ENCODE assay signal across 2 cellular contexts in the genomic region with DNA sequence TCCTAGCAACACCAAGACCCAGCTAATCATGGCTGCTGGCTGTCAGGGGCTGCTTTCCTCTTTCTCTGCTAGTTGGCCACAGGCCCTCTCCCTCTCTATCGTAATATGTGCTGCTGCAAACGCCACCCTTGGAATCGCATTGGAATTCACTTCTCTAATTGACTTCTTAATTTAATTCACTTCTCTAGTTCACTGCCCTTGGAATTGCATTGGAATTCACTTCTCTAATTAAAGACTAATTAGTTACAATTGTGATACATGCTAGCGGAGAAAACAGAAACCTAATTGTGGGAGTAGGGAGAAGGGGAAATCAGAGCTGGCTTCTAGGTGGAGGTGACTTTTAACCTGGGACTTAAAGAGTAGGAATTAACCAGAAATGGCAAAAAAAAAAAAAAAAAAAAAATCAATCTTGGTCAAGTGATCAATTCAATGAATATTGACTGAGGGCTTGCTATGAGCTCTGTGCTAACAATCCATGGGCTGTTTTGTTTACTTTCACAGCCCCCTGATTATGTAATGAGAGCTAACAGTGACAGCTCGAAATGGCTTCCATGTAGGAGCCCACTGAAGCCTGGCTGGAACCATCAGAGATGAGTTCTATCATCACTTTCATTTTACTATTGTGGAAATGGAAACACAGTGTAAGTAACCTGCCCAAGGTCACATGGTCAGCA.
TF ChIP-seq lines count a peak whose summit lies in the region.

No MANE protein-coding gene starts in this region.

TF ChIP-seq in A549, 52 proteins besides CTCF, POLR2A, EP300 and RAD21:
- no peak for TF ChIP-seq JUN (IDR thresholded peaks at IDR 0.05)
- TF ChIP-seq RCOR1 (IDR thresholded peaks at IDR 0.05; ENCODE audit: low read depth, low read length): no peak
- no peak for TF ChIP-seq RARB (CRISPR knock-in tag; IDR thresholded peaks at IDR 0.05)
- TF ChIP-seq BCL3 (IDR thresholded peaks at IDR 0.05): no peak
- TF ChIP-seq ZFP36 (IDR thresholded peaks at IDR 0.05; ENCODE audit: borderline replicate concordance, partially characterized antibody): peak; percentile 27
- TF ChIP-seq, protein P1, sequence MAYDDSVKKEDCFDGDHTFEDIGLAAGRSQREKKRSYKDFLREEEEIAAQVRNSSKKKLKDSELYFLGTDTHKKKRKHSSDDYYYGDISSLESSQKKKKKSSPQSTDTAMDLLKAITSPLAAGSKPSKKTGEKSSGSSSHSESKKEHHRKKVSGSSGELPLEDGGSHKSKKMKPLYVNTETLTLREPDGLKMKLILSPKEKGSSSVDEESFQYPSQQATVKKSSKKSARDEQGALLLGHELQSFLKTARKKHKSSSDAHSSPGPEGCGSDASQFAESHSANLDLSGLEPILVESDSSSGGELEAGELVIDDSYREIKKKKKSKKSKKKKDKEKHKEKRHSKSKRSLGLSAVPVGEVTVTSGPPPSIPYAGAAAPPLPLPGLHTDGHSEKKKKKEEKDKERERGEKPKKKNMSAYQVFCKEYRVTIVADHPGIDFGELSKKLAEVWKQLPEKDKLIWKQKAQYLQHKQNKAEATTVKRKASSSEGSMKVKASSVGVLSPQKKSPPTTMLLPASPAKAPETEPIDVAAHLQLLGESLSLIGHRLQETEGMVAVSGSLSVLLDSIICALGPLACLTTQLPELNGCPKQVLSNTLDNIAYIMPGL (CRISPR knock-in tag; IDR thresholded peaks at IDR 0.05; ENCODE audit: borderline replicate concordance): no peak
TF ChIP-seq in A549: peak in this region for 1.

TF ChIP-seq in HepG2, 621 proteins besides CTCF, POLR2A, EP300 and RAD21 (continues in another document):
- TF ChIP-seq ZSCAN20 (CRISPR knock-in tag; IDR thresholded peaks at IDR 0.05; ENCODE audit: borderline replicate concordance) (no peak), HBP1 (CRISPR knock-in tag; IDR thresholded peaks at IDR 0.05; ENCODE audit: low read depth) (no peak), SUZ12 (IDR thresholded peaks at IDR 0.05; ENCODE audit: low read depth, low read length) (no peak), ZNF775 (CRISPR knock-in tag; IDR thresholded peaks at IDR 0.05; ENCODE audit: borderline replicate concordance) (no peak), ZNF724P (CRISPR knock-in tag; IDR thresholded peaks at IDR 0.05; ENCODE audit: borderline replicate concordance) (no peak), CREB1 (IDR thresholded peaks at IDR 0.05) (no peak), CREB1 (CRISPR knock-in tag; IDR thresholded peaks at IDR 0.05) (no peak), ZNF280B (CRISPR knock-in tag; IDR thresholded peaks at IDR 0.05; ENCODE audit: borderline replicate concordance) (no peak), RNF219 (CRISPR knock-in tag; IDR thresholded peaks at IDR 0.05) (no peak), GPN1 (CRISPR knock-in tag; IDR thresholded peaks at IDR 0.05; ENCODE audit: borderline replicate concordance) (no peak), KAT2B (IDR thresholded peaks at IDR 0.05; ENCODE audit: borderline replicate concordance, low read depth, low read length) (peak; percentile 67), YEATS4 (CRISPR knock-in tag; IDR thresholded peaks at IDR 0.05; ENCODE audit: borderline replicate concordance) (no peak), CEBPG (CRISPR knock-in tag; IDR thresholded peaks at IDR 0.05) (no peak), ZNF564 (CRISPR knock-in tag; IDR thresholded peaks at IDR 0.05) (no peak), ONECUT2 (CRISPR knock-in tag; IDR thresholded peaks at IDR 0.05) (peak; percentile 75), ARHGAP35 (CRISPR knock-in tag; IDR thresholded peaks at IDR 0.05; ENCODE audit: borderline replicate concordance) (no peak), HHEX (CRISPR knock-in tag; IDR thresholded peaks at IDR 0.05) (peak; percentile 55; the same call in 1 of the 2 replicates), TBP (CRISPR knock-in tag; IDR thresholded peaks at IDR 0.05) (no peak), ZFP1 (CRISPR knock-in tag; IDR thresholded peaks at IDR 0.05) (no peak), ZBED4 (CRISPR knock-in tag; IDR thresholded peaks at IDR 0.05; ENCODE audit: borderline replicate concordance) (no peak), CHCHD3 (CRISPR knock-in tag; IDR thresholded peaks at IDR 0.05) (no peak), SNAPC2 (CRISPR knock-in tag; IDR thresholded peaks at IDR 0.05) (no peak)
- TF ChIP-seq, protein P2, sequence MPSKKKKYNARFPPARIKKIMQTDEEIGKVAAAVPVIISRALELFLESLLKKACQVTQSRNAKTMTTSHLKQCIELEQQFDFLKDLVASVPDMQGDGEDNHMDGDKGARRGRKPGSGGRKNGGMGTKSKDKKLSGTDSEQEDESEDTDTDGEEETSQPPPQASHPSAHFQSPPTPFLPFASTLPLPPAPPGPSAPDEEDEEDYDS (CRISPR knock-in tag; IDR thresholded peaks at IDR 0.05): no peak
- TF ChIP-seq, protein P3, sequence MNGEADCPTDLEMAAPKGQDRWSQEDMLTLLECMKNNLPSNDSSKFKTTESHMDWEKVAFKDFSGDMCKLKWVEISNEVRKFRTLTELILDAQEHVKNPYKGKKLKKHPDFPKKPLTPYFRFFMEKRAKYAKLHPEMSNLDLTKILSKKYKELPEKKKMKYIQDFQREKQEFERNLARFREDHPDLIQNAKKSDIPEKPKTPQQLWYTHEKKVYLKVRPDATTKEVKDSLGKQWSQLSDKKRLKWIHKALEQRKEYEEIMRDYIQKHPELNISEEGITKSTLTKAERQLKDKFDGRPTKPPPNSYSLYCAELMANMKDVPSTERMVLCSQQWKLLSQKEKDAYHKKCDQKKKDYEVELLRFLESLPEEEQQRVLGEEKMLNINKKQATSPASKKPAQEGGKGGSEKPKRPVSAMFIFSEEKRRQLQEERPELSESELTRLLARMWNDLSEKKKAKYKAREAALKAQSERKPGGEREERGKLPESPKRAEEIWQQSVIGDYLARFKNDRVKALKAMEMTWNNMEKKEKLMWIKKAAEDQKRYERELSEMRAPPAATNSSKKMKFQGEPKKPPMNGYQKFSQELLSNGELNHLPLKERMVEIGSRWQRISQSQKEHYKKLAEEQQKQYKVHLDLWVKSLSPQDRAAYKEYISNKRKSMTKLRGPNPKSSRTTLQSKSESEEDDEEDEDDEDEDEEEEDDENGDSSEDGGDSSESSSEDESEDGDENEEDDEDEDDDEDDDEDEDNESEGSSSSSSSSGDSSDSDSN (CRISPR knock-in tag; IDR thresholded peaks at IDR 0.05): no peak
- TF ChIP-seq, protein P4, sequence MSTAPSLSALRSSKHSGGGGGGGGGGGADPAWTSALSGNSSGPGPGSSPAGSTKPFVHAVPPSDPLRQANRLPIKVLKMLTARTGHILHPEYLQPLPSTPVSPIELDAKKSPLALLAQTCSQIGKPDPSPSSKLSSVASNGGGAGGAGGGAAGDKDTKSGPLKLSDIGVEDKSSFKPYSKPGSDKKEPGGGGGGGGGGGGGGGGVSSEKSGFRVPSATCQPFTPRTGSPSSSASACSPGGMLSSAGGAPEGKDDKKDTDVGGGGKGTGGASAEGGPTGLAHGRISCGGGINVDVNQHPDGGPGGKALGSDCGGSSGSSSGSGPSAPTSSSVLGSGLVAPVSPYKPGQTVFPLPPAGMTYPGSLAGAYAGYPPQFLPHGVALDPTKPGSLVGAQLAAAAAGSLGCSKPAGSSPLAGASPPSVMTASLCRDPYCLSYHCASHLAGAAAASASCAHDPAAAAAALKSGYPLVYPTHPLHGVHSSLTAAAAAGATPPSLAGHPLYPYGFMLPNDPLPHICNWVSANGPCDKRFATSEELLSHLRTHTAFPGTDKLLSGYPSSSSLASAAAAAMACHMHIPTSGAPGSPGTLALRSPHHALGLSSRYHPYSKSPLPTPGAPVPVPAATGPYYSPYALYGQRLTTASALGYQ (CRISPR knock-in tag; IDR thresholded peaks at IDR 0.05): no peak
- TF ChIP-seq, protein P5, sequence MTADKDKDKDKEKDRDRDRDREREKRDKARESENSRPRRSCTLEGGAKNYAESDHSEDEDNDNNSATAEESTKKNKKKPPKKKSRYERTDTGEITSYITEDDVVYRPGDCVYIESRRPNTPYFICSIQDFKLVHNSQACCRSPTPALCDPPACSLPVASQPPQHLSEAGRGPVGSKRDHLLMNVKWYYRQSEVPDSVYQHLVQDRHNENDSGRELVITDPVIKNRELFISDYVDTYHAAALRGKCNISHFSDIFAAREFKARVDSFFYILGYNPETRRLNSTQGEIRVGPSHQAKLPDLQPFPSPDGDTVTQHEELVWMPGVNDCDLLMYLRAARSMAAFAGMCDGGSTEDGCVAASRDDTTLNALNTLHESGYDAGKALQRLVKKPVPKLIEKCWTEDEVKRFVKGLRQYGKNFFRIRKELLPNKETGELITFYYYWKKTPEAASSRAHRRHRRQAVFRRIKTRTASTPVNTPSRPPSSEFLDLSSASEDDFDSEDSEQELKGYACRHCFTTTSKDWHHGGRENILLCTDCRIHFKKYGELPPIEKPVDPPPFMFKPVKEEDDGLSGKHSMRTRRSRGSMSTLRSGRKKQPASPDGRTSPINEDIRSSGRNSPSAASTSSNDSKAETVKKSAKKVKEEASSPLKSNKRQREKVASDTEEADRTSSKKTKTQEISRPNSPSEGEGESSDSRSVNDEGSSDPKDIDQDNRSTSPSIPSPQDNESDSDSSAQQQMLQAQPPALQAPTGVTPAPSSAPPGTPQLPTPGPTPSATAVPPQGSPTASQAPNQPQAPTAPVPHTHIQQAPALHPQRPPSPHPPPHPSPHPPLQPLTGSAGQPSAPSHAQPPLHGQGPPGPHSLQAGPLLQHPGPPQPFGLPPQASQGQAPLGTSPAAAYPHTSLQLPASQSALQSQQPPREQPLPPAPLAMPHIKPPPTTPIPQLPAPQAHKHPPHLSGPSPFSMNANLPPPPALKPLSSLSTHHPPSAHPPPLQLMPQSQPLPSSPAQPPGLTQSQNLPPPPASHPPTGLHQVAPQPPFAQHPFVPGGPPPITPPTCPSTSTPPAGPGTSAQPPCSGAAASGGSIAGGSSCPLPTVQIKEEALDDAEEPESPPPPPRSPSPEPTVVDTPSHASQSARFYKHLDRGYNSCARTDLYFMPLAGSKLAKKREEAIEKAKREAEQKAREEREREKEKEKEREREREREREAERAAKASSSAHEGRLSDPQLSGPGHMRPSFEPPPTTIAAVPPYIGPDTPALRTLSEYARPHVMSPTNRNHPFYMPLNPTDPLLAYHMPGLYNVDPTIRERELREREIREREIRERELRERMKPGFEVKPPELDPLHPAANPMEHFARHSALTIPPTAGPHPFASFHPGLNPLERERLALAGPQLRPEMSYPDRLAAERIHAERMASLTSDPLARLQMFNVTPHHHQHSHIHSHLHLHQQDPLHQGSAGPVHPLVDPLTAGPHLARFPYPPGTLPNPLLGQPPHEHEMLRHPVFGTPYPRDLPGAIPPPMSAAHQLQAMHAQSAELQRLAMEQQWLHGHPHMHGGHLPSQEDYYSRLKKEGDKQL (CRISPR knock-in tag; IDR thresholded peaks at IDR 0.05; ENCODE audit: low read depth): no peak
